Comparison of ENCODE assay signal across 8 cellular contexts in the genomic region with DNA sequence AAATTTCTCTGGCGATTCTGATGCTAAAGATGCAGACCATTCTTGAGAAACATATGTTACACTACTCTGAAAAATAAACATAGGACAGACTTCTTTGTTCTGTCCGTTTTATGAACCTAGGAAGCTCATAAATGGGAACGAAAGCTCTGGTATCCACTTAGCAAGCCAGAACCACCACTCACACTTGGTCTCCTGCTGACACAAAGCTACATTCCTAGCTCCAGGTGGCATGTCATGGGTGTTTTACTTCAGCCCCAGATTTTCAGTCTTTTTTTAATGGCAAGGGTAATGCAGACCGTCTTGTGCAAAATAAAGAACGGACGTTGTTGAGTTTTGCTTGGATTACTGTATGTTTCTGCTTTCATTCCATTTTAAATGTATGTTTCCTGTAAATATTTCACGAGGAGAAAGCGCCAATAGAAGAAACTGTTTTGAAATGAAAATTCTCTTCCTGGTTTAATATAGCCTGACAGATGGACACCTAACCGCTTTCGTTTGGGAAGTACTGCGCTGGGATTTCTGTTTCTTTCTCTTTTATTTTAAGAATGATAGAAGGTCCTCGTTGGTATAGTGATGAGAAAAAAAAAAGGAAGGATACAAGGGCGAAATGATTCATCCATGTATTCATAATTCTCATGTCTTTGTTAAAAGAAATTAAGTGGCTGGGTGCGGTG. TPM values are rescaled to one million over a fixed set of nuclear protein-coding genes. Genes with fewer than 3 reads are reported as not detected.
A peak's percentile ranks its signal among the peaks of the same experiment; 100 is the strongest.
DNase-seq lines count a peak whose midpoint lies in the region; ATAC-seq and TF ChIP-seq lines count a peak whose summit lies in the region.

No MANE protein-coding gene starts in this region.

- no peaks in the 10 kb centered on the region; the same call in 1 of the 2 replicates for H3K4me1 ChIP-seq in GM23248 (ENCODE audit: insufficient read depth)
- no peaks in the 10 kb centered on the region for H3K4me1 ChIP-seq in breast epithelium
- peaks cover 24% of the 10 kb centered on the region for H3K4me1 ChIP-seq in suprapubic skin

- peak overlapping the region; percentile 88 for H3K9ac ChIP-seq in GM23248

- in situ Hi-C loops in GM23248 (cut with MboI) = no loop called here

- no peaks in the 10 kb centered on the region for H3K9me2 ChIP-seq in GM23248 (ENCODE audit: insufficient read depth)

- intact Hi-C loops in breast epithelium (cut with DNase I; ENCODE audit: low total_unique reads) = no loop called here

- no peaks in the 10 kb centered on the region for H4K20me1 ChIP-seq in GM23248 (ENCODE audit: insufficient read depth)

- ATAC-seq in GM21423 (IDR thresholded peaks at IDR 0.05; ENCODE audit: unreplicated experiment) (no peak), HG03378 (IDR thresholded peaks at IDR 0.05; ENCODE audit: unreplicated experiment) (no peak)

- H3K36me3 ChIP-seq in GM23248 (ENCODE audit: low read depth) (no peaks in the 10 kb centered on the region), breast epithelium (no peaks in the 10 kb centered on the region), suprapubic skin (no peaks in the 10 kb centered on the region)

- peak overlapping the region; percentile 90 for H3K4me2 ChIP-seq in GM23248 (ENCODE audit: unreplicated experiment)

- H3K4me3 ChIP-seq in GM23248 (peak overlapping the region; percentile 89), breast epithelium (peak overlapping the region; percentile 74), suprapubic skin (peak overlapping the region; percentile 85)

- H3F3A ChIP-seq in GM23248 (ENCODE audit: insufficient read depth) = 0 out of 2 replicates have a peak, but pooled peaks cover 11% of the 10 kb centered on the region

- WGBS in GM23248 (ENCODE audit: low coverage in 1 of 2, low lambda C conversion rate in 2 of 2, missing lambda C conversion rate in 2 of 2), 2 experiments = 14 to 16% methylated on average over 14 of the region's 14 CpGs
- 13% methylated on average over 14 of the region's 14 CpGs for WGBS in suprapubic skin

- peak overlapping the region; percentile 73 for H3K27ac ChIP-seq in GM23248
- H3K27ac ChIP-seq in breast epithelium = peak overlapping the region; percentile 92 to 97
- H3K27ac ChIP-seq in layer of hippocampus (ENCODE audit: low read depth, low read length) = peak overlapping the region; percentile 93
- H3K27ac ChIP-seq in suprapubic skin = peak overlapping the region; percentile 92

- peaks cover 24% of the 10 kb centered on the region for H3K79me2 ChIP-seq in GM23248 (ENCODE audit: insufficient read depth)

- H3K27me3 ChIP-seq in GM23248 (replicated peaks; ENCODE audit: insufficient read depth) (no peaks in the 10 kb centered on the region), breast epithelium (no peaks in the 10 kb centered on the region), layer of hippocampus (ENCODE audit: control insufficient read depth, insufficient read depth, low read length) (no peaks in the 10 kb centered on the region), suprapubic skin (no peaks in the 10 kb centered on the region)

- TF ChIP-seq CTCF in AG09319 (IDR thresholded peaks at IDR 0.05; ENCODE audit: low read depth, low read length) = peak; percentile 6
- no peak for TF ChIP-seq CTCF in breast epithelium (IDR thresholded peaks at IDR 0.05)
- no peak for TF ChIP-seq CTCF in suprapubic skin (IDR thresholded peaks at IDR 0.05)

- TF ChIP-seq EP300 in suprapubic skin (IDR thresholded peaks at IDR 0.05) = no peak

- DNase-seq in AG09319 (ENCODE audit: extremely low read depth, low read depth) (no peak), GM23248 (peak; percentile 72), NCI-H82 (lab: John Stamatoyannopoulos, UW) (peak; percentile 71), breast epithelium (ENCODE audit: low spot score in 2 of 2) (no peak), suprapubic skin (ENCODE audit: low spot score in 2 of 2) (no peak)

- H2AFZ ChIP-seq in GM23248 = peak overlapping the region; percentile 99

- TF ChIP-seq POLR2A in breast epithelium (IDR thresholded peaks at IDR 0.05) = no peak
- TF ChIP-seq POLR2A in suprapubic skin (IDR thresholded peaks at IDR 0.05) = no peak

- H3K9me3 ChIP-seq in GM23248 (ENCODE audit: low read depth) = no peaks in the 10 kb centered on the region
- H3K9me3 ChIP-seq in breast epithelium = no peaks in the 10 kb centered on the region
- no peaks in the 10 kb centered on the region for H3K9me3 ChIP-seq in suprapubic skin

RNA-seq across cellular contexts. Expression of gene COQ5, which starts 0.8 kb away (rescaled TPM):
- 32.6 and 33.0 TPM in 2 replicates for total RNA-seq in GM23248 (2014; rRNA removed; shearing (Covaris generic))
- 39.9 and 42.9 TPM in 2 replicates for polyA plus RNA-seq in GM23248 (2016; fragmentation: Nextera tagmentation; extraction: Ambion mirVana)
- total RNA-seq in breast epithelium (10 to 100 TPM; 26.2 to 33.0 (median 26.5) TPM), suprapubic skin (10 to 100 TPM; 14.9 to 18.7 (median 18.0) TPM)

RNA-seq across cellular contexts. Expression of gene RNF10, which starts 4.4 kb away (rescaled TPM):
- total RNA-seq in GM23248 (2014; rRNA removed; shearing (Covaris generic)) = 52.6 and 69.3 TPM in 2 replicates
- polyA plus RNA-seq in GM23248 (2016; fragmentation: Nextera tagmentation; extraction: Ambion mirVana) = 114 and 130 TPM in 2 replicates
- total RNA-seq in breast epithelium (100 to 1,000 TPM; 112 to 164 (median 149) TPM), suprapubic skin (100 to 1,000 TPM in 3 of 4 donors, 10 to 100 TPM in 1; 98.2 to 206 (median 163) TPM)

RNA-seq across cellular contexts. Expression of gene DYNLL1, which starts 33.9 kb away (rescaled TPM):
- total RNA-seq in GM23248 (2014; rRNA removed; shearing (Covaris generic)) = 301 and 340 TPM in 2 replicates
- polyA plus RNA-seq in GM23248 (2016; fragmentation: Nextera tagmentation; extraction: Ambion mirVana) = 778 and 782 TPM in 2 replicates
- total RNA-seq in breast epithelium (100 to 1,000 TPM; 155 to 170 (median 167) TPM), suprapubic skin (100 to 1,000 TPM; 167 to 493 (median 469) TPM)

RNA-seq across cellular contexts. Expression of gene POP5, which starts 51.4 kb away (rescaled TPM):
- 20.1 and 38.9 TPM in 2 replicates for total RNA-seq in GM23248 (2014; rRNA removed; shearing (Covaris generic))
- polyA plus RNA-seq in GM23248 (2016; fragmentation: Nextera tagmentation; extraction: Ambion mirVana) = 63.3 and 68.4 TPM in 2 replicates
- total RNA-seq in breast epithelium (10 to 100 TPM; 35.4 to 43.8 (median 42.4) TPM), suprapubic skin (10 to 100 TPM; 27.6 to 38.5 (median 32.4) TPM)

Comparison
In these comparisons a context has a peak if more than half of its experiments do, and no peak if none do; other contexts are left out.
1. DNase-seq: peak in GM23248 (single experiment) and NCI-H82 (single experiment); none in AG09319 (single experiment), breast epithelium (0 of 2) and suprapubic skin (0 of 2).
2. Peak in every context shown above with its lines, with median percentiles within 50 percentile points of each other: H3K27ac ChIP-seq and H3K4me3 ChIP-seq.